Comparison of ENCODE assay signal across 18 cellular contexts in the genomic region with DNA sequence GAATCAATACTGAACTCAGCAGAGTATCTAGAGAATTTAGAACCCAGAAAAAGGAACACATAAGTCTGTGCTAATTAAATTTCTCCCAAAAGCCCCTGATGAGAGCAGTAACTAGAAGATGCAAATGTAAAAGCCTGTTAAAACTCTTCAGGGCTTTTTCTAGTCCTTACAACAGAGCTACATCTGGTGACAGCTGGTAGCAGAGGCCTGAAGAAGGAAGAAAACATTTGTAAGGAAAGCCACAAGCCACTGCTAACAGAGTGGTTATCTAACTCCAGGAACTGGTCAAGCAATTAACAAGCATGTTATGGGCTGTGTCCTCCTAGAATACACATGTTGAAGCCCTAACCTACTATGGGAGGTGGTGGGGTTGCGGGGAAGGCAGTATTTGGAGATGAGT. TPM values are rescaled to one million over a fixed set of nuclear protein-coding genes. Genes with fewer than 3 reads are reported as not detected.
A peak's percentile ranks its signal among the peaks of the same experiment; 100 is the strongest.
DNase-seq lines count a peak whose midpoint lies in the region; ATAC-seq and TF ChIP-seq lines count a peak whose summit lies in the region.
"Had no signal": no experiment of that assay in that cellular context is flagged by ENCODE, and none has a peak within 500 bp of the region (broad histone marks: within the 10 kb centered on the region; RNA-seq: fewer than 3 reads in every experiment).

No MANE protein-coding gene starts in this region.

- no peak for DNase-seq in left ventricle myocardium inferior
- DNase-seq in cardiac septum (ENCODE audit: low spot score) = no peak
- peak; percentile 57 for DNase-seq in Karpas-422
- no peak for DNase-seq in SHP77 (lab: John Stamatoyannopoulos, UW)
- DNase-seq: AML-193; Caco-2; Calu3; CD4-positive, alpha-beta T cell; CD8-positive, alpha-beta T cell; DMS79 treated with DMSO at 0.1 percent for 48 hours; GF-D8 had no signal

- H3K27ac ChIP-seq in left ventricle myocardium inferior (replicated peaks) (peak overlapping the region; percentile 0), Karpas-422 (ENCODE audit: low read length) (no peak overlapping the region), muscle layer of duodenum (ENCODE audit: low read length) (peak overlapping the region; percentile 22)
- H3K27ac ChIP-seq: 22Rv1; A549; BLaER1 treated with 17β-estradiol and CSF1 and Interleukin-3, amounts not matched to agents 10 nM and 100 nM; C4-2B had no signal

- H2AFZ ChIP-seq in Karpas-422 (ENCODE audit: low read length) = no peak overlapping the region

- H3K4me1 ChIP-seq in left ventricle myocardium inferior (no peaks in the 10 kb centered on the region), Karpas-422 (ENCODE audit: low read length) (peaks cover 28% of the 10 kb centered on the region), muscle layer of duodenum (ENCODE audit: control insufficient read depth in 1 of 2, insufficient read depth in 2 of 2, low read length in 2 of 2) (peaks cover 0 to 2% of the 10 kb centered on the region in 2 donors)
- H3K4me1 ChIP-seq: A549 had no signal

- H3K79me2 ChIP-seq in Karpas-422 (ENCODE audit: low read length) = no peaks in the 10 kb centered on the region

- TF ChIP-seq CTCF in left ventricle myocardium inferior (IDR thresholded peaks at IDR 0.05; ENCODE audit: borderline replicate concordance) = no peak

- H3K36me3 ChIP-seq in left ventricle myocardium inferior (peaks cover 21% of the 10 kb centered on the region), Karpas-422 (ENCODE audit: insufficient read depth, low read length) (no peaks in the 10 kb centered on the region), muscle layer of duodenum (ENCODE audit: control insufficient read depth in 1 of 2, insufficient read depth in 2 of 2, low read length in 2 of 2) (peaks cover 0 to 30% of the 10 kb centered on the region in 2 donors)
- H3K36me3 ChIP-seq: BLaER1 treated with 17β-estradiol and CSF1 and Interleukin-3, amounts not matched to agents 10 nM and 100 nM had no signal

- no peaks in the 10 kb centered on the region for H3K9me2 ChIP-seq in Karpas-422 (replicated peaks; ENCODE audit: insufficient read depth, low read length)

- H4K20me1 ChIP-seq in Karpas-422 (ENCODE audit: insufficient read depth, low read depth, low read length) = no peaks in the 10 kb centered on the region
- H4K20me1 ChIP-seq: BLaER1 treated with 17β-estradiol and CSF1 and Interleukin-3, amounts not matched to agents 10 nM and 100 nM had no signal

- no peak overlapping the region for H3K9ac ChIP-seq in Karpas-422 (ENCODE audit: low read length)
- H3K9ac ChIP-seq: BLaER1 treated with 17β-estradiol and CSF1 and Interleukin-3, amounts not matched to agents 10 nM and 100 nM had no signal

- no peaks in the 10 kb centered on the region for H3K27me3 ChIP-seq in left ventricle myocardium inferior (ENCODE audit: low read depth)
- peaks cover 2% of the 10 kb centered on the region; the same call in 1 of the 2 replicates for H3K27me3 ChIP-seq in Karpas-422 (ENCODE audit: low read length)
- no peaks in the 10 kb centered on the region for H3K27me3 ChIP-seq in muscle layer of duodenum (ENCODE audit: low read depth, low read length)
- H3K27me3 ChIP-seq: BLaER1 treated with 17β-estradiol and CSF1 and Interleukin-3, amounts not matched to agents 10 nM and 100 nM had no signal

- peak overlapping the region; percentile 16 for H3K4me2 ChIP-seq in Karpas-422 (ENCODE audit: low read depth, low read length, poor library complexity, severe bottlenecking)
- H3K4me2 ChIP-seq: A549 had no signal

- ATAC-seq in GM21529 (IDR thresholded peaks at IDR 0.05; ENCODE audit: unreplicated experiment) = no peak
- ATAC-seq: A549; CD8-positive, alpha-beta T cell had no signal

- H3K4me3 ChIP-seq in left ventricle myocardium inferior = no peak overlapping the region
- no peak overlapping the region for H3K4me3 ChIP-seq in Karpas-422 (ENCODE audit: low read length)
- no peak overlapping the region for H3K4me3 ChIP-seq in muscle layer of duodenum (ENCODE audit: low read depth in 1 of 2, low read length in 2 of 2)
- H3K4me3 ChIP-seq: A549; BLaER1 treated with 17β-estradiol and CSF1 and Interleukin-3, amounts not matched to agents 10 nM and 100 nM had no signal

- intact Hi-C loops in left ventricle myocardium inferior (cut with micrococcal nuclease) (no loop called here), cardiac septum (cut with DNase I) (no loop called here)

- H3K9me3 ChIP-seq in left ventricle myocardium inferior (replicated peaks) (peaks cover 12% of the 10 kb centered on the region), Karpas-422 (ENCODE audit: low read length) (no peaks in the 10 kb centered on the region), muscle layer of duodenum (ENCODE audit: control insufficient read depth in 1 of 2, low read length in 2 of 2) (no peaks in the 10 kb centered on the region)

RNA-seq across cellular contexts. Expression of gene ITIH5, which starts 24.2 kb away (rescaled TPM):
- total RNA-seq in left ventricle myocardium inferior (10.8 TPM), cardiac septum (8.4 TPM)
- total RNA-seq in Karpas-422 (2014; rRNA removed; shearing (Covaris generic); ENCODE audit: low replicate concordance) = not detected in 2 replicates
- total RNA-seq: B cell; CD4-positive, alpha-beta T cell; CD8-positive, alpha-beta T cell had no signal
